In the genomic region with DNA sequence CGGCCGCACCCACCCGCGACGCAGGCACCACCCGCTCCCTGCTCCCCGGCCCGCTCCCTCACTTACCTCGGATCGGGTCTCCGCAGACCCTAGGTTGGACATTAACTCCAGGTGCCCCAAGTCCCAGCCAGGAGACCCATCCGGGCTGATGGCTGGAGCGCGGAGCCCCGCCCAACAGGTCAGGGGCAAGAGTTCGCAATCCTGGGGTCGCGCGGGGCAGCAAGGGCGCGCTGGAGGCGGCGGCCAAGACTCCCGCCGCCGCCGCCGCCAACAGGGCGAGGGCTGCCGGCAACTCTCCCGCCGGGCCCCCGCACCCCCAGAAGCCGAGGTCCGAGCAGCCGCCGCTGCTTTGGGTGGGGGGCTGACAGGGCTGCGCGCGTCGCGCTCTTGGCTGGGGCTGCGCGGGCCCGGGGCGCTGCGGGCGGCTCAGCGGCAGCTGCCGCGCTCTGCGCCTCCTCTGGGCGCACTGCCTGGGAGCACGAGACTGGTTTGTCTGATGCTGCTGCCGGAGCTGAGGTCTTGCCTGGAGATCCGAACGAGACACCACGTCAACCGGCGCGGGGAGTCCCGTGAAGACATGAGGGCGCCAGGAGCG, we compare ENCODE assay signal across 8 cellular contexts. TPM values are rescaled to one million over a fixed set of nuclear protein-coding genes. Genes with fewer than 3 reads are reported as not detected.
DNase-seq lines count a peak whose midpoint lies in the region; ATAC-seq, FAIRE-seq and TF ChIP-seq lines count a peak whose summit lies in the region.

No MANE protein-coding gene starts in this region.

- BruUV-seq in mammary epithelial cell (replicated peaks; lab: Mats Ljungman, UMichigan), result no TSS peak

- no peak for ATAC-seq in HG02938 (IDR thresholded peaks at IDR 0.05; ENCODE audit: unreplicated experiment)

- no peaks in the 10 kb centered on the region for H3K9me2 ChIP-seq in Karpas-422 (replicated peaks; ENCODE audit: insufficient read depth, low read length)

- H3K27me3 ChIP-seq in mammary epithelial cell (ENCODE audit: insufficient read depth, low read length) (no peaks in the 10 kb centered on the region), subcutaneous abdominal adipose tissue (ENCODE audit: control insufficient read depth in 5 of 5, insufficient read depth in 4 of 5, low read length in 5 of 5) (peaks cover 69 to 80% (median 77%) of the 10 kb centered on the region in 5 donors), Karpas-422 (ENCODE audit: low read length) (no peaks in the 10 kb centered on the region)

- H2AFZ ChIP-seq in mammary epithelial cell (ENCODE audit: low read depth, low read length) (peak overlapping the region; percentile 90), Karpas-422 (ENCODE audit: low read length) (no peak overlapping the region)

- in situ Hi-C loops in mammary epithelial cell (cut with MboI; ENCODE audit: low sequenced_read_pairs in 2 of 2), result loop anchor here (5.0 kb wide), 2 partner anchors 353 to 358 kb away; no protein-coding TSS in a partner anchor

- H3K9me3 ChIP-seq in mammary epithelial cell (replicated peaks; ENCODE audit: insufficient read depth, low read length) (no peaks in the 10 kb centered on the region), subcutaneous abdominal adipose tissue (ENCODE audit: control insufficient read depth in 5 of 5, low read length in 5 of 5) (no peaks in the 10 kb centered on the region), Karpas-422 (ENCODE audit: low read length) (no peaks in the 10 kb centered on the region)

- H3K36me3 ChIP-seq in mammary epithelial cell (ENCODE audit: insufficient read depth, low read length) (no peaks in the 10 kb centered on the region), subcutaneous abdominal adipose tissue (ENCODE audit: control insufficient read depth in 5 of 5, insufficient read depth in 5 of 5, low read length in 5 of 5) (no peaks in the 10 kb centered on the region), Karpas-422 (ENCODE audit: insufficient read depth, low read length) (no peaks in the 10 kb centered on the region)

- dilution Hi-C loops in mammary epithelial cell (cut with HindIII; ENCODE audit: low sequenced_read_pairs), result no loop called here

- H4K20me1 ChIP-seq in mammary epithelial cell (ENCODE audit: insufficient read depth, low read length) (no peaks in the 10 kb centered on the region), Karpas-422 (ENCODE audit: insufficient read depth, low read depth, low read length) (no peaks in the 10 kb centered on the region)

- peak; percentile 74 for DNase-seq in EL
- peak; percentile 12 for DNase-seq in NCI-H1092 (lab: John Stamatoyannopoulos, UW)
- peak; percentile 55 for DNase-seq in mammary epithelial cell
- peak; percentile 47 for DNase-seq in kidney tubule cell (ENCODE audit: low spot score)
- DNase-seq in D721Med (ENCODE audit: insufficient read length, low spot score), result no peak
- no peak for DNase-seq in Karpas-422

- TF ChIP-seq CTCF in mammary epithelial cell (conservative IDR thresholded peaks at IDR 0.05 in 1 of 2, IDR thresholded peaks at IDR 0.05 in 1 of 2; ENCODE audit: extremely low read depth in 1 of 2, insufficient read depth in 1 of 2, low read depth in 1 of 2, low read length in 2 of 2) (no peak), D721Med (IDR thresholded peaks at IDR 0.05; ENCODE audit: insufficient read depth, missing control alignments) (no peak)

- peak overlapping the region; percentile 35 to 57 (median 54) for H3K4me3 ChIP-seq in mammary epithelial cell (replicated peaks in 1 of 3; ENCODE audit: insufficient read depth in 1 of 3, low read depth in 2 of 3, low read length in 3 of 3)
- peak overlapping the region in 3 of 5 donors; percentile 31 to 54 (median 48) for H3K4me3 ChIP-seq in subcutaneous abdominal adipose tissue (ENCODE audit: low read depth in 1 of 5, low read length in 5 of 5)
- H3K4me3 ChIP-seq in Karpas-422 (ENCODE audit: low read length), result no peak overlapping the region

- CTCF ChIA-PET in mammary epithelial cell (lab: Charles Lee; ENCODE audit: low non-redundant PET), result interaction anchor here (0.5 to 0.6 kb wide), 2 partner anchors 101 to 420 kb away, joined by 3 read pairs; no protein-coding TSS in a partner anchor

- H3K79me2 ChIP-seq in mammary epithelial cell (ENCODE audit: insufficient read depth, low read length) (peaks cover 21% of the 10 kb centered on the region), Karpas-422 (ENCODE audit: low read length) (no peaks in the 10 kb centered on the region)

- H3K9ac ChIP-seq in mammary epithelial cell (ENCODE audit: insufficient read depth, low read length), result no peak overlapping the region
- H3K9ac ChIP-seq in subcutaneous abdominal adipose tissue (ENCODE audit: low read length in 5 of 5), result no peak overlapping the region
- no peak overlapping the region for H3K9ac ChIP-seq in Karpas-422 (ENCODE audit: low read length)

- peak overlapping the region; percentile 98 for H3K4me2 ChIP-seq in mammary epithelial cell (ENCODE audit: insufficient read depth, low read depth, low read length)
- no peak overlapping the region for H3K4me2 ChIP-seq in Karpas-422 (ENCODE audit: low read depth, low read length, poor library complexity, severe bottlenecking)

- H3K4me1 ChIP-seq in mammary epithelial cell (ENCODE audit: insufficient read depth, low read length) (peaks cover 39% of the 10 kb centered on the region), subcutaneous abdominal adipose tissue (ENCODE audit: control insufficient read depth in 5 of 5, insufficient read depth in 5 of 5, low read length in 5 of 5) (peaks cover 0 to 51% (median 45%) of the 10 kb centered on the region in 5 donors), Karpas-422 (ENCODE audit: low read length) (peaks cover 4% of the 10 kb centered on the region; the same call in 1 of the 2 replicates)

- intact Hi-C loops in mammary epithelial cell (cut with micrococcal nuclease), result loop anchor here (1.0 to 10.0 kb wide), 5 partner anchors 9 to 565 kb away; no protein-coding TSS in a partner anchor

- FAIRE-seq in D721Med (lab: Jason Lieb, UNC), result no peak

- WGBS in mammary epithelial cell (ENCODE audit: low coverage, missing lambda C conversion rate), result 25% methylated on average over 7 of the region's 64 CpGs

- H3K27ac ChIP-seq in mammary epithelial cell (ENCODE audit: insufficient read depth, low read depth, low read length), result no peak overlapping the region
- H3K27ac ChIP-seq in subcutaneous abdominal adipose tissue (ENCODE audit: low read depth, low read length), result no peak overlapping the region
- no peak overlapping the region for H3K27ac ChIP-seq in Karpas-422 (ENCODE audit: low read length)

RNA-seq across cellular contexts. Expression of gene GDNF, which starts 0.3 kb away (rescaled TPM):
- 1 to 10 TPM in 1 of 2 donors, under 1 TPM in 1; 0.17 to 1.3 TPM for total RNA-seq in mammary epithelial cell
- polyA plus RNA-seq in mammary epithelial cell, result 0.79 TPM
- not detected for polyA minus RNA-seq in mammary epithelial cell
- total RNA-seq in Karpas-422 (2014; rRNA removed; shearing (Covaris generic); ENCODE audit: low replicate concordance), result 0.11 TPM in 1 of 2 replicates, not detected in the other

Comparison
In these comparisons a context has a peak if more than half of its experiments do, and no peak if none do; other contexts are left out.
1. DNase-seq: peak in EL (single experiment), NCI-H1092 (single experiment), mammary epithelial cell (single experiment) and kidney tubule cell (single experiment); none in D721Med (single experiment) and Karpas-422 (single experiment).